Comparison of ENCODE assay signal across 34 cellular contexts in genomic region chr11:120818097-120818496, GRCh38.
"Had no signal": no experiment of that assay in that cellular context is flagged by ENCODE, and none has a peak within 500 bp of the region (broad histone marks: within the 10 kb centered on the region; RNA-seq: fewer than 3 reads in every experiment).

No MANE protein-coding gene starts in this region.

- DNase-seq: Karpas-422, Kasumi-1, KG1, MG63, MM.1S, MV-4-11, NCI-H1048, NCI-H1092, NCI-H1092 treated with DMSO at 0.1 percent for 48 hours, NCI-H1105, NCI-H1105 treated with DMSO at 0.1 percent for 48 hours, NCI-H1417 treated with DMSO at 0.1 percent for 48 hours, NCI-H1436, NCI-H1436 treated with DMSO at 0.1 percent for 48 hours, NCI-H146, NCI-H1694, NCI-H1694 treated with DMSO at 0.1 percent for 48 hours, NCI-H187, NCI-H187 treated with DMSO at 0.1 percent for 48 hours, NCI-H1930, NCI-H2029, NCI-H2029 treated with DMSO at 0.1 percent for 48 hours, NCI-H2081, NCI-H2081 treated with DMSO at 0.1 percent for 48 hours, NCI-H2107, NCI-H2171, NCI-H2171 treated with DMSO at 0.1 percent for 48 hours, NCI-H2227 treated with DMSO at 0.1 percent for 48 hours, NCI-H226, NCI-H345, NCI-H446, NCI-H446 treated with DMSO at 0.1 percent for 48 hours, NCI-H510A had no signal

- H3K9me3 ChIP-seq: MG63 had no signal

- H3K4me3 ChIP-seq: MG63 had no signal

- H3K27ac ChIP-seq: KMS-11 had no signal

- H3K27me3 ChIP-seq: MG63 had no signal

- H3K36me3 ChIP-seq: MG63 had no signal

- H3K9ac ChIP-seq: KMS-11 had no signal

- H3K4me2 ChIP-seq: KMS-11 had no signal
